ENCODE assay signal across 33 cellular contexts in the genomic region with DNA sequence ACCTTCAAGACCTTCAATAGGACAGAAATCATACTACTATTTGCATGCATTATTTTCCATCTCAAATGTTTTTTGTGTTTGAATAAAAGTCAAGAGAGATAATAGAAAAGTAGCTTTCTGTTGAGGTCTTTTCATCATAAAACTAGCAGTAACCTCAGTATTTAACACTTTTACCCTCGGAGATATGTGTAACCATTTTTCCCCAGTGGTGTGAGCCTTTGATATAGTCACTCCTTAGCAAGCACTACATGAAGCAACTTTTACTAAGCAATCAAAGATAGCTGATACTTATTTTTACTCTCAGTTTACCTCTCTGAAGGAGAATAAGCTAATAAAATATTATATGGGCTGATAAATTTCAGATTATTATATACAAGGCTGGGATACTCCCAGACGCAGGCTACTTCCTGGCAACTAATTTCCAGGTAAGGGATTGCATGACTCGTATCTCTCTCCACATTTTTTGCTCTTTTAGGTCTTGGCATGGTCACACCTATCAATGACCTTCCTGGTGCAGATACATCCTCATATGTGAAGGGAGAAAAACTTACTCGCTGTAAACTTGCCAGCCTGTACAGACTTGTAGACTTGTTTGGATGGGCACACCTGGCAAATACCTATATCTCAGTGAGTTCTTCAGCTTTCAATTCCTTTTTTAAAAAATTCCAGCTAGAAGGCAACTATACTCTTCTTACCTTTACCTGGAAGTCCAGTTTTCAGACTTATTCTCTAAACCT.
DNase-seq lines count a peak whose midpoint lies in the region; ATAC-seq and TF ChIP-seq lines count a peak whose summit lies in the region.
"Had no signal": no experiment of that assay in that cellular context is flagged by ENCODE, and none has a peak within 500 bp of the region (broad histone marks: within the 10 kb centered on the region; RNA-seq: fewer than 3 reads in every experiment).

No MANE protein-coding gene starts in this region.

- H3K27ac ChIP-seq in prostate gland = no peak overlapping the region
- H3K27ac ChIP-seq in RWPE1 = no peak overlapping the region
- H3K27ac ChIP-seq: A549, brain microvascular endothelial cell, KMS-11, tibial artery, vagina, VCaP had no signal

- intact Hi-C loops in prostate gland (cut with DNase I) = no loop called here

- DNase-seq in activated T-cell treated with anti-CD3 and anti-CD28 coated beads, Interleukin-2, amount 50 U/mL, for 72 hours = no peak
- DNase-seq in activated T-cell treated with anti-CD3 and anti-CD28 coated beads for 4 hours (no peak), LNCaP clone FGC (ENCODE audit: low read depth) (peak; percentile 15), prostate gland (ENCODE audit: low spot score) (peak; percentile 11), RWPE1 (ENCODE audit: low spot score) (no peak), medulla oblongata (ENCODE audit: extremely low spot score) (no peak)
- no peak for DNase-seq in central memory CD4-positive, alpha-beta T cell
- DNase-seq: activated CD4-positive, alpha-beta T cell treated with anti-CD3 and anti-CD28 coated beads for 4 hours; activated naive CD4-positive, alpha-beta T cell treated with anti-CD3 and anti-CD28 coated beads for 36 hours; activated T-cell treated with anti-CD3 and anti-CD28 coated beads, Interleukin-2, amount 50 U/mL, for 48 hours; AML-193; amniotic stem cell; brain microvascular endothelial cell; COR-L47; dorsolateral prefrontal cortex; hippocampal formation; left colon; mesenchymal stem cell; NCI-H1417; NCI-H2029 treated with DMSO at 0.1 percent for 48 hours; NCI-H69; posterior cingulate gyrus; right cardiac atrium; SIG-M5; stimulated activated CD4-positive, alpha-beta T cell treated with anti-CD3 and anti-CD28 coated beads, Interleukin-2, amount 100 ng/mL, for 24 hours; T1000; tibial artery had no signal

- H3K4me3 ChIP-seq in LNCaP clone FGC (ENCODE audit: low read depth, low read length) (no peak overlapping the region), prostate gland (no peak overlapping the region)
- H3K4me3 ChIP-seq: A549, dorsolateral prefrontal cortex, smooth muscle cell, tibial artery, vagina had no signal

- peak overlapping the region; percentile 64 for H3K27ac Mint-ChIP-seq in activated T-cell treated with anti-CD3 and anti-CD28 coated beads, Interleukin-2, amount 50 U/mL, for 72 hours

- H3K27me3 Mint-ChIP-seq in activated T-cell treated with anti-CD3 and anti-CD28 coated beads, Interleukin-2, amount 50 U/mL, for 72 hours (ENCODE audit: low read depth) = no peaks in the 10 kb centered on the region

- WGBS in prostate gland = 46% methylated on average over 4 of the region's 4 CpGs

- H3K4me1 ChIP-seq in prostate gland (replicated peaks) = no peaks in the 10 kb centered on the region
- H3K4me1 ChIP-seq: A549, vagina had no signal

- H3K4me3 Mint-ChIP-seq in activated T-cell treated with anti-CD3 and anti-CD28 coated beads, Interleukin-2, amount 50 U/mL, for 72 hours = no peak overlapping the region
- H3K4me3 Mint-ChIP-seq: activated naive CD4-positive, alpha-beta T cell treated with anti-CD3 and anti-CD28 coated beads for 36 hours had no signal

- H3K36me3 ChIP-seq in prostate gland = no peaks in the 10 kb centered on the region

- POLR2A ChIA-PET in RWPE1 (lab: Yijun Ruan, JAX; ENCODE audit: low non-redundant PET) = no interaction called here

- H3K4me1 Mint-ChIP-seq in activated T-cell treated with anti-CD3 and anti-CD28 coated beads, Interleukin-2, amount 50 U/mL, for 72 hours (ENCODE audit: low read depth) = no peaks in the 10 kb centered on the region

- H3K9me3 Mint-ChIP-seq in activated T-cell treated with anti-CD3 and anti-CD28 coated beads, Interleukin-2, amount 50 U/mL, for 72 hours = no peaks in the 10 kb centered on the region
- H3K9me3 Mint-ChIP-seq: activated naive CD4-positive, alpha-beta T cell treated with anti-CD3 and anti-CD28 coated beads for 36 hours had no signal

- no peak for ATAC-seq in activated T-cell treated with anti-CD3 and anti-CD28 coated beads, Interleukin-2, amount 50 U/mL, for 72 hours (replicated peaks in 1 of 2)
- ATAC-seq in esophagus mucosa = peak; percentile 18
- ATAC-seq: A549, left colon, right cardiac atrium had no signal

- no peak for TF ChIP-seq POLR2A in prostate gland (IDR thresholded peaks at IDR 0.05)

- no peaks in the 10 kb centered on the region for H3K27me3 ChIP-seq in prostate gland (replicated peaks; ENCODE audit: insufficient read depth)
- H3K27me3 ChIP-seq: brain microvascular endothelial cell, dorsolateral prefrontal cortex, tibial artery, vagina had no signal

- CTCF ChIA-PET in RWPE1 (lab: Yijun Ruan, JAX) = interaction anchor here (0.6 to 1.0 kb wide), 2 partner anchors 14 to 163 kb away, joined by 3 to 4 read pairs; no protein-coding TSS in a partner anchor

- H3K9me3 ChIP-seq in prostate gland = no peaks in the 10 kb centered on the region
- H3K9me3 ChIP-seq: A549, tibial artery, vagina had no signal

- peaks cover 8 to 16% of the 10 kb centered on the region in 2 donors for H3K36me3 Mint-ChIP-seq in activated T-cell treated with anti-CD3 and anti-CD28 coated beads, Interleukin-2, amount 50 U/mL, for 72 hours (ENCODE audit: insufficient read depth in 2 of 2)

- TF ChIP-seq CTCF in LNCaP clone FGC (IDR thresholded peaks at IDR 0.05; ENCODE audit: control insufficient read depth, extremely low read depth, insufficient read depth) = no peak
- no peak for TF ChIP-seq CTCF in prostate gland (IDR thresholded peaks at IDR 0.05)
- TF ChIP-seq CTCF in RWPE1 (conservative IDR thresholded peaks at IDR 0.05; ENCODE audit: low read depth) = no peak

Comparison
In these comparisons a context has a peak if more than half of its experiments do, and no peak if none do; other contexts are left out.
1. DNase-seq: peak in LNCaP clone FGC (single experiment) and prostate gland (single experiment); none in activated T-cell treated with anti-CD3 and anti-CD28 coated beads, Interleukin-2, amount 50 U/mL, for 72 hours (0 of 2), activated T-cell treated with anti-CD3 and anti-CD28 coated beads for 4 hours (single experiment), RWPE1 (single experiment), medulla oblongata (single experiment) and central memory CD4-positive, alpha-beta T cell (single experiment).